8 cellular contexts compared by ENCODE assay signal in genomic region chr1:38071530-38072266, GRCh38. TPM values are rescaled to one million over a fixed set of nuclear protein-coding genes. Genes with fewer than 3 reads are reported as not detected.
DNase-seq lines count a peak whose midpoint lies in the region; ATAC-seq and TF ChIP-seq lines count a peak whose summit lies in the region.

No MANE protein-coding gene starts in this region.

- DNase-seq in BJ (ENCODE audit: low read depth) (no peak), GM23338 (ENCODE audit: low spot score) (peak; percentile 66), iPS-NIHi7 (ENCODE audit: extremely low spot score) (peak; percentile 76), LoVo (ENCODE audit: low spot score) (no peak)
- DNase-seq in T-helper 2 cell treated with Interferon-gamma antibody and Interleukin-4, amounts not matched to agents 5 μg/mL and 100 μg/mL, for 36 hours (ENCODE audit: low spot score), result no peak
- no peak for DNase-seq in activated CD4-positive, CD25-positive, alpha-beta regulatory T cell treated with anti-CD3 and anti-CD28 coated beads, Interleukin-2, amount 50 U/mL, for 72 hours

- H3K27me3 Mint-ChIP-seq in GM23338 (ENCODE audit: insufficient read depth, low read depth, poor library complexity), result peaks cover 5% of the 10 kb centered on the region
- peaks cover 13% of the 10 kb centered on the region for H3K27me3 Mint-ChIP-seq in T-helper 2 cell treated with Interferon-gamma antibody and Interleukin-4, amounts not matched to agents 5 μg/mL and 100 μg/mL, for 36 hours (ENCODE audit: low read depth)

- no peak overlapping the region for H3K27ac Mint-ChIP-seq in GM23338
- no peak overlapping the region for H3K27ac Mint-ChIP-seq in T-helper 2 cell treated with Interferon-gamma antibody and Interleukin-4, amounts not matched to agents 5 μg/mL and 100 μg/mL, for 36 hours

- no peaks in the 10 kb centered on the region for H3K9me3 Mint-ChIP-seq in GM23338
- no peaks in the 10 kb centered on the region for H3K9me3 Mint-ChIP-seq in T-helper 2 cell treated with Interferon-gamma antibody and Interleukin-4, amounts not matched to agents 5 μg/mL and 100 μg/mL, for 36 hours

- no peaks in the 10 kb centered on the region for H3K9me2 ChIP-seq in GM23338 (ENCODE audit: insufficient read depth)

- TF ChIP-seq CTCF in BJ (IDR thresholded peaks at IDR 0.05; ENCODE audit: insufficient read depth, low read depth, low read length) (peak; percentile 36; the same call in 1 of the 2 replicates), GM23338 (conservative IDR thresholded peaks at IDR 0.05; ENCODE audit: low read depth in 2 of 2) (peak; percentile 50 to 68)

- CTCF ChIA-PET in BJ (lab: Yijun Ruan, JAX), result interaction anchor here (0.5 to 1.9 kb wide), 7 partner anchors 9 to 179 kb away, joined by 3 to 8 read pairs (median 3); no protein-coding TSS in a partner anchor

- H3K36me3 ChIP-seq in BJ (ENCODE audit: control insufficient read depth, insufficient read depth, low read length), result no peaks in the 10 kb centered on the region
- H3K36me3 ChIP-seq in GM23338 (ENCODE audit: insufficient read depth), result no peaks in the 10 kb centered on the region

- peaks cover 27% of the 10 kb centered on the region for H3K4me1 ChIP-seq in GM23338 (ENCODE audit: insufficient read depth)

- H4K20me1 ChIP-seq in GM23338 (replicated peaks; ENCODE audit: insufficient read depth), result no peaks in the 10 kb centered on the region; the same call in 1 of the 2 replicates

- H3K4me3 Mint-ChIP-seq in GM23338, result no peak overlapping the region
- no peak overlapping the region for H3K4me3 Mint-ChIP-seq in T-helper 2 cell treated with Interferon-gamma antibody and Interleukin-4, amounts not matched to agents 5 μg/mL and 100 μg/mL, for 36 hours

- H3K36me3 Mint-ChIP-seq in GM23338 (ENCODE audit: low read depth), result no peaks in the 10 kb centered on the region
- H3K36me3 Mint-ChIP-seq in T-helper 2 cell treated with Interferon-gamma antibody and Interleukin-4, amounts not matched to agents 5 μg/mL and 100 μg/mL, for 36 hours (ENCODE audit: low read depth), result no peaks in the 10 kb centered on the region

- H3K79me2 ChIP-seq in GM23338 (replicated peaks; ENCODE audit: insufficient read depth), result no peaks in the 10 kb centered on the region

- H3K4me1 Mint-ChIP-seq in GM23338, result peaks cover 53% of the 10 kb centered on the region
- no peaks in the 10 kb centered on the region for H3K4me1 Mint-ChIP-seq in T-helper 2 cell treated with Interferon-gamma antibody and Interleukin-4, amounts not matched to agents 5 μg/mL and 100 μg/mL, for 36 hours (ENCODE audit: low read depth)

- POLR2A ChIA-PET in BJ (lab: Charles Lee), result no interaction called here

- no peak overlapping the region for H3K27ac ChIP-seq in GM23338 (ENCODE audit: low read depth)

- H3K27me3 ChIP-seq in BJ (ENCODE audit: control insufficient read depth, insufficient read depth, low read length) (peaks cover 10% of the 10 kb centered on the region), GM23338 (ENCODE audit: insufficient read depth) (no peaks in the 10 kb centered on the region)

- no peak overlapping the region for H3K4me2 ChIP-seq in GM23338

- H3K4me3 ChIP-seq in BJ (ENCODE audit: low read depth, low read length) (no peak overlapping the region), GM23338 (no peak overlapping the region)

- no peak overlapping the region for H2AFZ ChIP-seq in GM23338

- H3F3A ChIP-seq in GM23338 (replicated peaks; ENCODE audit: low read depth), result 0 out of 2 replicates have a peak, but pooled peaks cover 8% of the 10 kb centered on the region

- peak; percentile 64 for ATAC-seq in GM23338
- ATAC-seq in SK-N-SH treated with all-trans-retinoic acid at 6 μM for 48 hours, result peak; percentile 93
- no peak for ATAC-seq in HG02938 (IDR thresholded peaks at IDR 0.05; ENCODE audit: unreplicated experiment)

TF ChIP-seq in GM23338, 12 proteins besides CTCF, POLR2A, EP300 and RAD21 (continues in another document):
- TF ChIP-seq POLR2AphosphoS5 (IDR thresholded peaks at IDR 0.05; ENCODE audit: low read depth) (no peak), CREB1 (CRISPR knock-in tag; IDR thresholded peaks at IDR 0.05; ENCODE audit: low read depth) (no peak), JUNB (IDR thresholded peaks at IDR 0.05; ENCODE audit: unreplicated experiment) (no peak)

TF ChIP-seq in SK-N-SH treated with all-trans-retinoic acid at 6 μM for 48 hours, 23 proteins besides CTCF, POLR2A, EP300 and RAD21:
- TF ChIP-seq, protein P1, sequence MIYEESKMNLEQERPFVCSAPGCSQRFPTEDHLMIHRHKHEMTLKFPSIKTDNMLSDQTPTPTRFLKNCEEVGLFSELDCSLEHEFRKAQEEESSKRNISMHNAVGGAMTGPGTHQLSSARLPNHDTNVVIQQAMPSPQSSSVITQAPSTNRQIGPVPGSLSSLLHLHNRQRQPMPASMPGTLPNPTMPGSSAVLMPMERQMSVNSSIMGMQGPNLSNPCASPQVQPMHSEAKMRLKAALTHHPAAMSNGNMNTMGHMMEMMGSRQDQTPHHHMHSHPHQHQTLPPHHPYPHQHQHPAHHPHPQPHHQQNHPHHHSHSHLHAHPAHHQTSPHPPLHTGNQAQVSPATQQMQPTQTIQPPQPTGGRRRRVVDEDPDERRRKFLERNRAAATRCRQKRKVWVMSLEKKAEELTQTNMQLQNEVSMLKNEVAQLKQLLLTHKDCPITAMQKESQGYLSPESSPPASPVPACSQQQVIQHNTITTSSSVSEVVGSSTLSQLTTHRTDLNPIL (CRISPR knock-in tag; IDR thresholded peaks at IDR 0.05; ENCODE audit: low read depth), result no peak
- TF ChIP-seq PPARA (CRISPR knock-in tag; IDR thresholded peaks at IDR 0.05; ENCODE audit: borderline replicate concordance) (no peak), TCF4 (CRISPR knock-in tag; IDR thresholded peaks at IDR 0.05; ENCODE audit: borderline replicate concordance) (no peak), ZNF565 (CRISPR knock-in tag; conservative IDR thresholded peaks at IDR 0.05; ENCODE audit: low read depth) (no peak), TOX (CRISPR knock-in tag; IDR thresholded peaks at IDR 0.05; ENCODE audit: borderline replicate concordance) (no peak), ZFP3 (CRISPR knock-in tag; IDR thresholded peaks at IDR 0.05) (no peak), ZFP30 (CRISPR knock-in tag; IDR thresholded peaks at IDR 0.05) (no peak), ZNF70 (CRISPR knock-in tag; IDR thresholded peaks at IDR 0.05) (no peak), SNAI2 (CRISPR knock-in tag; IDR thresholded peaks at IDR 0.05) (no peak), ARNTL (CRISPR knock-in tag; IDR thresholded peaks at IDR 0.05; ENCODE audit: borderline replicate concordance, low read depth) (no peak), RARB (CRISPR knock-in tag; IDR thresholded peaks at IDR 0.05) (no peak), ESRRG (CRISPR knock-in tag; IDR thresholded peaks at IDR 0.05) (no peak), ISL1 (CRISPR knock-in tag; IDR thresholded peaks at IDR 0.05) (no peak), CSDC2 (CRISPR knock-in tag; IDR thresholded peaks at IDR 0.05) (no peak), GLIS3 (CRISPR knock-in tag; IDR thresholded peaks at IDR 0.05) (no peak), CSRNP3 (CRISPR knock-in tag; IDR thresholded peaks at IDR 0.05) (no peak), ZNF8 (CRISPR knock-in tag; IDR thresholded peaks at IDR 0.05) (no peak), OSR1 (CRISPR knock-in tag; IDR thresholded peaks at IDR 0.05) (no peak), BACH2 (CRISPR knock-in tag; IDR thresholded peaks at IDR 0.05; ENCODE audit: borderline replicate concordance) (no peak)
- TF ChIP-seq, protein P2, sequence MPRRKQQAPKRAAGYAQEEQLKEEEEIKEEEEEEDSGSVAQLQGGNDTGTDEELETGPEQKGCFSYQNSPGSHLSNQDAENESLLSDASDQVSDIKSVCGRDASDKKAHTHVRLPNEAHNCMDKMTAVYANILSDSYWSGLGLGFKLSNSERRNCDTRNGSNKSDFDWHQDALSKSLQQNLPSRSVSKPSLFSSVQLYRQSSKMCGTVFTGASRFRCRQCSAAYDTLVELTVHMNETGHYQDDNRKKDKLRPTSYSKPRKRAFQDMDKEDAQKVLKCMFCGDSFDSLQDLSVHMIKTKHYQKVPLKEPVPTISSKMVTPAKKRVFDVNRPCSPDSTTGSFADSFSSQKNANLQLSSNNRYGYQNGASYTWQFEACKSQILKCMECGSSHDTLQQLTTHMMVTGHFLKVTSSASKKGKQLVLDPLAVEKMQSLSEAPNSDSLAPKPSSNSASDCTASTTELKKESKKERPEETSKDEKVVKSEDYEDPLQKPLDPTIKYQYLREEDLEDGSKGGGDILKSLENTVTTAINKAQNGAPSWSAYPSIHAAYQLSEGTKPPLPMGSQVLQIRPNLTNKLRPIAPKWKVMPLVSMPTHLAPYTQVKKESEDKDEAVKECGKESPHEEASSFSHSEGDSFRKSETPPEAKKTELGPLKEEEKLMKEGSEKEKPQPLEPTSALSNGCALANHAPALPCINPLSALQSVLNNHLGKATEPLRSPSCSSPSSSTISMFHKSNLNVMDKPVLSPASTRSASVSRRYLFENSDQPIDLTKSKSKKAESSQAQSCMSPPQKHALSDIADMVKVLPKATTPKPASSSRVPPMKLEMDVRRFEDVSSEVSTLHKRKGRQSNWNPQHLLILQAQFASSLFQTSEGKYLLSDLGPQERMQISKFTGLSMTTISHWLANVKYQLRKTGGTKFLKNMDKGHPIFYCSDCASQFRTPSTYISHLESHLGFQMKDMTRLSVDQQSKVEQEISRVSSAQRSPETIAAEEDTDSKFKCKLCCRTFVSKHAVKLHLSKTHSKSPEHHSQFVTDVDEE (CRISPR knock-in tag; IDR thresholded peaks at IDR 0.05), result no peak

RNA-seq across cellular contexts. Expression of gene POU3F1, which starts 25.1 kb away (rescaled TPM):
- not detected in 2 replicates for polyA plus RNA-seq in BJ (2011; rRNA removed)
- not detected in 2 replicates for polyA minus RNA-seq in BJ (2011; rRNA and poly(A)+ RNA removed)
- 8.6 and 11.5 TPM in 2 replicates for total RNA-seq in GM23338 (2014; rRNA removed; shearing (Covaris generic))
- 3.6 and 6.0 TPM in 2 replicates for polyA plus RNA-seq in GM23338 (2016; fragmentation: Nextera tagmentation; extraction: Ambion mirVana)

RNA-seq across cellular contexts. Expression of gene UTP11, which starts 59.2 kb away (rescaled TPM):
- polyA plus RNA-seq in BJ (2011; rRNA removed), result 18.3 and 29.6 TPM in 2 replicates
- polyA minus RNA-seq in BJ (2011; rRNA and poly(A)+ RNA removed), result 9.3 and 11.6 TPM in 2 replicates
- total RNA-seq in GM23338 (2014; rRNA removed; shearing (Covaris generic)), result 61.3 and 67.8 TPM in 2 replicates
- 82.3 and 105 TPM in 2 replicates for polyA plus RNA-seq in GM23338 (2016; fragmentation: Nextera tagmentation; extraction: Ambion mirVana)

Comparison
In these comparisons a context has a peak if more than half of its experiments do, and no peak if none do; other contexts are left out.
1. DNase-seq: peak in GM23338 (single experiment) and iPS-NIHi7 (single experiment); none in BJ (single experiment), T-helper 2 cell treated with Interferon-gamma antibody and Interleukin-4, amounts not matched to agents 5 μg/mL and 100 μg/mL, for 36 hours (single experiment), LoVo (single experiment) and activated CD4-positive, CD25-positive, alpha-beta regulatory T cell treated with anti-CD3 and anti-CD28 coated beads, Interleukin-2, amount 50 U/mL, for 72 hours (single experiment).